ENCODE assay signal across 16 cellular contexts in the genomic region with DNA sequence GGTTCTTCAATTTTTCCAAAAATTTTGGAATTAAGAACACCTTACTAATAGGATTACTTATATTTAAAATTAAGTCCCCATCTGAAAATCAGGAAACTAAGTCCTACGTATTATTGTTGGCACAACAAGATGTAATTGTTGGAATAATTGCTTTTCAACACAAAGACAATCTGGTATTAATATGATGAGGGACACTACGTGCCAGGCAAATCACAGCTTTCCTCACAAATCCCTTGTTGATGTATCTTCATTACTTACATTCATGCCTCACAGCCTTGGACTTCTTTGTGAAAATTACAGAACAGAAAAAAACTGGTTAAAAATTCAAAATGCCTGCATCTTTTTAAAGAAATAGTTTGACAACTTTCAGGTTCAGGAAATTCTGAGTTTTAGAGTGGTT.
"Had no signal": no experiment of that assay in that cellular context is flagged by ENCODE, and none has a peak within 500 bp of the region (broad histone marks: within the 10 kb centered on the region; RNA-seq: fewer than 3 reads in every experiment).

No MANE protein-coding gene starts in this region.

- H3K9me3 Mint-ChIP-seq: activated naive CD4-positive, alpha-beta T cell treated with anti-CD3 and anti-CD28 coated beads, Interleukin-2, amount 50 U/mL, for 24 hours; naive thymus-derived CD4-positive, alpha-beta T cell; T-helper 2 cell treated with Interferon-gamma antibody and Interleukin-4, amounts not matched to agents 5 μg/mL and 100 μg/mL, for 36 hours had no signal

- H3K9me3 ChIP-seq: lower lobe of right lung, psoas muscle had no signal

- DNase-seq: activated CD4-positive, alpha-beta T cell treated with anti-CD3 and anti-CD28 coated beads, Interleukin-2, amount 50 U/mL, for 4 hours; activated CD4-positive, CD25-positive, alpha-beta regulatory T cell treated with anti-CD3 and anti-CD28 coated beads, Interleukin-2, amount 50 U/mL, for 72 hours; activated effector memory CD4-positive, alpha-beta T cell treated with Interleukin-2 at 50 U/mL for 16 hours; activated T-cell treated with anti-CD3 and anti-CD28 coated beads, Interleukin-2, amount 50 U/mL, for 1 hour; amniotic stem cell; effector CD4-positive, alpha-beta T cell; hippocampal formation; lower lobe of right lung; naive thymus-derived CD4-positive, alpha-beta T cell; nucleus accumbens; psoas muscle; stimulated activated CD4-positive, alpha-beta T cell treated with anti-CD3 and anti-CD28 coated beads, Interleukin-2, amount 100 ng/mL, for 48 hours; stimulated activated naive CD8-positive, alpha-beta T cell treated with anti-CD3 and anti-CD28 coated beads, Interleukin-15, Interleukin-2, amounts not matched to agents 100 U/mL and 50 U/mL, for 24 hours; SW 1271 had no signal

- H3K36me3 Mint-ChIP-seq: activated naive CD4-positive, alpha-beta T cell treated with anti-CD3 and anti-CD28 coated beads, Interleukin-2, amount 50 U/mL, for 24 hours had no signal

- ATAC-seq: lower lobe of right lung; naive thymus-derived CD4-positive, alpha-beta T cell; psoas muscle; stimulated activated naive CD8-positive, alpha-beta T cell treated with anti-CD3 and anti-CD28 coated beads, Interleukin-15, Interleukin-2, amounts not matched to agents 100 U/mL and 50 U/mL, for 24 hours had no signal

- H3K4me1 ChIP-seq: lower lobe of right lung, psoas muscle had no signal

- H3K27ac ChIP-seq: lower lobe of right lung, psoas muscle had no signal

- H3K27ac Mint-ChIP-seq: activated naive CD4-positive, alpha-beta T cell treated with anti-CD3 and anti-CD28 coated beads, Interleukin-2, amount 50 U/mL, for 24 hours; naive thymus-derived CD4-positive, alpha-beta T cell; T-helper 2 cell treated with Interferon-gamma antibody and Interleukin-4, amounts not matched to agents 5 μg/mL and 100 μg/mL, for 36 hours had no signal

- H3K4me3 Mint-ChIP-seq: activated naive CD4-positive, alpha-beta T cell treated with anti-CD3 and anti-CD28 coated beads, Interleukin-2, amount 50 U/mL, for 24 hours; naive thymus-derived CD4-positive, alpha-beta T cell; T-helper 2 cell treated with Interferon-gamma antibody and Interleukin-4, amounts not matched to agents 5 μg/mL and 100 μg/mL, for 36 hours had no signal

- H3K4me3 ChIP-seq: lower lobe of right lung, psoas muscle had no signal

- H3K27me3 Mint-ChIP-seq: activated naive CD4-positive, alpha-beta T cell treated with anti-CD3 and anti-CD28 coated beads, Interleukin-2, amount 50 U/mL, for 24 hours had no signal

- H3K36me3 ChIP-seq: lower lobe of right lung had no signal
